In genomic region chr2:27583390-27583915, GRCh38 we compare ENCODE assay signal across 8 cellular contexts. TPM values are rescaled to one million over a fixed set of nuclear protein-coding genes. Genes with fewer than 3 reads are reported as not detected.
DNase-seq lines count a peak whose midpoint lies in the region; ATAC-seq, FAIRE-seq and TF ChIP-seq lines count a peak whose summit lies in the region.

No MANE protein-coding gene starts in this region.

- POLR2A ChIA-PET in A673 (lab: Charles Lee; ENCODE audit: low non-redundant PET): no interaction called here
- POLR2A ChIA-PET in activated CD8-positive, alpha-beta T cell treated with anti-CD3 and anti-CD28 coated beads for 36 hours (lab: Charles Lee): interaction anchor here (0.8 to 2.2 kb wide), 6 partner anchors 10 to 174 kb away, joined by 3 to 8 read pairs (median 4); partner anchors contain the start of genes GPN1, PPM1G, SLC4A1AP and SUPT7L

- intact Hi-C loops in A673 (cut with micrococcal nuclease; ENCODE audit: unreplicated experiment): no loop called here
- intact Hi-C loops in activated CD8-positive, alpha-beta T cell treated with anti-CD3 and anti-CD28 coated beads for 36 hours (cut with micrococcal nuclease): no loop called here
- intact Hi-C loops in right cardiac atrium (cut with DNase I): no loop called here

- peaks cover 46% of the 10 kb centered on the region for H3K4me1 Mint-ChIP-seq in activated CD8-positive, alpha-beta T cell treated with anti-CD3 and anti-CD28 coated beads for 36 hours (ENCODE audit: low read depth)

- FAIRE-seq in small intestine (lab: Jason Lieb, UNC): no peak

- CTCF ChIA-PET in A673 (lab: Charles Lee): no interaction called here
- CTCF ChIA-PET in activated CD8-positive, alpha-beta T cell treated with anti-CD3 and anti-CD28 coated beads for 36 hours (lab: Charles Lee): interaction anchor here (1.7 kb wide), 1 partner anchor 101 kb away, joined by 4 read pairs; no protein-coding TSS in a partner anchor

- H3K4me1 ChIP-seq in A673 (ENCODE audit: insufficient read depth, low read length, poor library complexity, severe bottlenecking) (peaks cover 8% of the 10 kb centered on the region), right cardiac atrium (ENCODE audit: control insufficient read depth, insufficient read depth, low read length) (peaks cover 2% of the 10 kb centered on the region), small intestine (ENCODE audit: control insufficient read depth in 2 of 2, insufficient read depth in 1 of 2, low read depth in 1 of 2, low read length in 1 of 2) (peaks cover 6 to 10% of the 10 kb centered on the region in 2 donors)

- no peaks in the 10 kb centered on the region for H3K9me3 ChIP-seq in A673 (ENCODE audit: low read depth, low read length, poor library complexity, severe bottlenecking)
- H3K9me3 ChIP-seq in right cardiac atrium (ENCODE audit: control insufficient read depth, low read length): no peaks in the 10 kb centered on the region
- H3K9me3 ChIP-seq in small intestine (ENCODE audit: control insufficient read depth, low read depth): no peaks in the 10 kb centered on the region

- H3K4me3 ChIP-seq in A673 (ENCODE audit: low read depth, low read length, poor library complexity, severe bottlenecking): peak overlapping the region; percentile 77
- peak overlapping the region; percentile 83 for H3K4me3 ChIP-seq in right cardiac atrium (ENCODE audit: low read length)
- peak overlapping the region; percentile 62 to 67 for H3K4me3 ChIP-seq in small intestine (ENCODE audit: low read depth in 1 of 2, low read length in 2 of 2)

- peak overlapping the region; percentile 97 for H3K4me3 Mint-ChIP-seq in activated CD8-positive, alpha-beta T cell treated with anti-CD3 and anti-CD28 coated beads for 36 hours

- H3K27me3 ChIP-seq in A673 (replicated peaks; ENCODE audit: insufficient read depth, low read depth, low read length, poor library complexity) (no peaks in the 10 kb centered on the region), right cardiac atrium (ENCODE audit: control insufficient read depth, insufficient read depth) (no peaks in the 10 kb centered on the region), small intestine (ENCODE audit: control insufficient read depth in 2 of 2, insufficient read depth in 2 of 2, low read length in 2 of 2) (no peaks in the 10 kb centered on the region)

- no peaks in the 10 kb centered on the region for H3K36me3 ChIP-seq in A673 (ENCODE audit: insufficient read depth, low read length, poor library complexity, severe bottlenecking)
- H3K36me3 ChIP-seq in small intestine (ENCODE audit: control insufficient read depth in 2 of 2, insufficient read depth in 2 of 2, low read length in 2 of 2): no peaks in the 10 kb centered on the region

- ATAC-seq in GM21723 (IDR thresholded peaks at IDR 0.05; ENCODE audit: unreplicated experiment) (peak; percentile 4), right cardiac atrium (no peak), HG03095 (IDR thresholded peaks at IDR 0.05; ENCODE audit: unreplicated experiment) (no peak)
- ATAC-seq in activated CD8-positive, alpha-beta T cell treated with anti-CD3 and anti-CD28 coated beads for 36 hours: peak; percentile 7

- peak overlapping the region; percentile 72 for H3K27ac ChIP-seq in A673 (ENCODE audit: low read depth, low read length, poor library complexity, severe bottlenecking)
- H3K27ac ChIP-seq in right cardiac atrium (ENCODE audit: low read length): no peak overlapping the region
- H3K27ac ChIP-seq in small intestine (ENCODE audit: low read depth in 1 of 2, low read length in 1 of 2): peak overlapping the region; percentile 49 to 84

- TF ChIP-seq CTCF in A673 (conservative IDR thresholded peaks at IDR 0.05; ENCODE audit: low read depth, low read length): no peak
- no peak for TF ChIP-seq CTCF in activated CD8-positive, alpha-beta T cell treated with anti-CD3 and anti-CD28 coated beads for 36 hours (IDR thresholded peaks at IDR 0.05)

- no peaks in the 10 kb centered on the region for H3K27me3 Mint-ChIP-seq in activated CD8-positive, alpha-beta T cell treated with anti-CD3 and anti-CD28 coated beads for 36 hours

- DNase-seq in A673 (ENCODE audit: low spot score): no peak
- DNase-seq in activated CD8-positive, alpha-beta T cell treated with anti-CD3 and anti-CD28 coated beads for 36 hours: no peak
- no peak for DNase-seq in right cardiac atrium
- no peak for DNase-seq in small intestine
- DNase-seq in SHP77 treated with DMSO at 0.1 percent for 48 hours (lab: John Stamatoyannopoulos, UW): no peak
- DNase-seq in NCI-H526 (lab: John Stamatoyannopoulos, UW): no peak

- peaks cover 26% of the 10 kb centered on the region for H3K36me3 Mint-ChIP-seq in activated CD8-positive, alpha-beta T cell treated with anti-CD3 and anti-CD28 coated beads for 36 hours (ENCODE audit: low read depth)

- peaks cover 17% of the 10 kb centered on the region for H3K9me3 Mint-ChIP-seq in activated CD8-positive, alpha-beta T cell treated with anti-CD3 and anti-CD28 coated beads for 36 hours

- 5% methylated on average over 12 of the region's 12 CpGs for WGBS in right cardiac atrium
- WGBS in small intestine, 3 donors: 5 to 9% (median 7%) methylated on average over 12 of the region's 12 CpGs

- BruUV-seq in A673 (replicated peaks; lab: Mats Ljungman, UMichigan): TSS peak; percentile 63

- H3K27ac Mint-ChIP-seq in activated CD8-positive, alpha-beta T cell treated with anti-CD3 and anti-CD28 coated beads for 36 hours: peak overlapping the region; percentile 95

RNA-seq across cellular contexts. Expression of gene ZNF512, which starts 0.6 kb away (rescaled TPM):
- 61.3 TPM in 2 replicates for total RNA-seq in A673 (2021)
- total RNA-seq in activated CD8-positive, alpha-beta T cell treated with anti-CD3 and anti-CD28 coated beads for 36 hours: 10 to 100 TPM; 29.2 to 31.5 TPM
- 10 to 100 TPM; 24.0 to 26.5 (median 24.8) TPM for total RNA-seq in right cardiac atrium
- 11.9 TPM for polyA plus RNA-seq in right cardiac atrium
- 10 to 100 TPM in 1 of 3 donors, 1 to 10 TPM in 2; 3.4 to 10.0 (median 4.3) TPM for polyA plus RNA-seq in small intestine

RNA-seq across cellular contexts. Expression of gene CCDC121, which starts 45.4 kb away (rescaled TPM):
- total RNA-seq in A673 (2021) (3.3 and 4.4 TPM in 2 replicates), right cardiac atrium (1 to 10 TPM; 3.1 to 8.1 (median 6.4) TPM)
- under 1 TPM; 0.40 to 0.43 TPM for total RNA-seq in activated CD8-positive, alpha-beta T cell treated with anti-CD3 and anti-CD28 coated beads for 36 hours
- polyA plus RNA-seq in right cardiac atrium (4.1 TPM), small intestine (1 to 10 TPM in 2 of 3 donors, under 1 TPM in 1; 0.54 to 2.0 (median 1.1) TPM)

RNA-seq across cellular contexts. Expression of gene GPN1, which starts 45.4 kb away (rescaled TPM):
- total RNA-seq in A673 (2021) (49.8 and 61.1 TPM in 2 replicates), right cardiac atrium (10 to 100 TPM; 15.9 to 21.8 (median 17.8) TPM)
- total RNA-seq in activated CD8-positive, alpha-beta T cell treated with anti-CD3 and anti-CD28 coated beads for 36 hours: 10 to 100 TPM; 37.6 to 41.2 TPM
- polyA plus RNA-seq in right cardiac atrium (15.5 TPM), small intestine (10 to 100 TPM; 21.9 to 36.5 (median 30.6) TPM)

Comparison
In these comparisons a context has a peak if more than half of its experiments do, and no peak if none do; other contexts are left out.
1. ATAC-seq: peak in GM21723 (single experiment) and activated CD8-positive, alpha-beta T cell treated with anti-CD3 and anti-CD28 coated beads for 36 hours (single experiment); none in right cardiac atrium (0 of 2) and HG03095 (single experiment).
2. Peak in every context shown above with its lines, with median percentiles within 50 percentile points of each other: H3K4me3 ChIP-seq.